ENCODE assay signal across 1 cellular context in genomic region chr6:26295691-26296555, GRCh38.
A peak's percentile ranks its signal among the peaks of the same experiment; 100 is the strongest.
TF ChIP-seq lines count a peak whose summit lies in the region.

No MANE protein-coding gene starts in this region.

TF ChIP-seq in HepG2, 621 proteins besides CTCF, POLR2A, EP300 and RAD21 (continued from another document):
- TF ChIP-seq THRA (CRISPR knock-in tag; IDR thresholded peaks at IDR 0.05; ENCODE audit: borderline replicate concordance) = no peak
- peak; percentile 45; the same call in 1 of the 2 replicates for TF ChIP-seq ZNF879 (CRISPR knock-in tag; IDR thresholded peaks at IDR 0.05)
- TF ChIP-seq ZNF224 (CRISPR knock-in tag; IDR thresholded peaks at IDR 0.05) = no peak
- 0 out of 2 replicates have a peak, but pooled peaks have one; percentile 17 for TF ChIP-seq STAT5B (CRISPR knock-in tag; IDR thresholded peaks at IDR 0.05)
